14 cellular contexts compared by ENCODE assay signal in genomic region chr20:31845300-31845863, GRCh38. TPM values are rescaled to one million over a fixed set of nuclear protein-coding genes. Genes with fewer than 3 reads are reported as not detected.
DNase-seq lines count a peak whose midpoint lies in the region; ATAC-seq and TF ChIP-seq lines count a peak whose summit lies in the region.
"Had no signal": no experiment of that assay in that cellular context is flagged by ENCODE, and none has a peak within 500 bp of the region (broad histone marks: within the 10 kb centered on the region; RNA-seq: fewer than 3 reads in every experiment).

FOXS1 (minus strand) TSS chr20:31845604; CDS start chr20:31845542, 62 bp downstream.

- ATAC-seq in gastroesophageal sphincter (peak; percentile 65), GM21825 (IDR thresholded peaks at IDR 0.05; ENCODE audit: unreplicated experiment) (no peak)
- ATAC-seq in naive thymus-derived CD4-positive, alpha-beta T cell = no peak

- TF ChIP-seq CTCF in gastroesophageal sphincter (IDR thresholded peaks at IDR 0.05) (no peak), mesothelial cell of epicardium (IDR thresholded peaks at IDR 0.05; ENCODE audit: unreplicated experiment) (no peak), tibial artery (IDR thresholded peaks at IDR 0.05) (no peak)

- CTCF ChIA-PET in naive thymus-derived CD4-positive, alpha-beta T cell (lab: Charles Lee) = no interaction called here

- no peaks in the 10 kb centered on the region for H3K9me3 Mint-ChIP-seq in mesothelial cell of epicardium
- H3K9me3 Mint-ChIP-seq in naive thymus-derived CD4-positive, alpha-beta T cell = peaks cover 0 to 2% (median 0%) of the 10 kb centered on the region in 11 donors
- H3K9me3 Mint-ChIP-seq: natural killer cell had no signal

- peaks cover 24% of the 10 kb centered on the region for H3K4me1 Mint-ChIP-seq in mesothelial cell of epicardium
- H3K4me1 Mint-ChIP-seq in naive thymus-derived CD4-positive, alpha-beta T cell = no peaks in the 10 kb centered on the region
- H3K4me1 Mint-ChIP-seq: natural killer cell had no signal

- H3K27ac ChIP-seq in SJSA1 (no peak within 1 kb of the TSS), gastroesophageal sphincter (peak within 1 kb of the TSS in 3 of 4 donors; percentile 48 to 60 (median 54)), tibial artery (peak within 1 kb of the TSS; percentile 89 to 92)
- H3K27ac ChIP-seq in naive thymus-derived CD4-positive, alpha-beta T cell (ENCODE audit: low read depth, low read length) = no peak within 1 kb of the TSS

- H3K4me1 ChIP-seq in SJSA1 (replicated peaks) (peaks cover 62% of the 10 kb centered on the region), gastroesophageal sphincter (peaks cover 0 to 46% (median 5%) of the 10 kb centered on the region in 3 donors), tibial artery (peaks cover 0 to 67% (median 49%) of the 10 kb centered on the region in 4 donors)
- no peaks in the 10 kb centered on the region for H3K4me1 ChIP-seq in naive thymus-derived CD4-positive, alpha-beta T cell (ENCODE audit: control insufficient read depth in 2 of 2, insufficient read depth in 2 of 2, low read length in 2 of 2)

- no peak for TF ChIP-seq EP300 in gastroesophageal sphincter (IDR thresholded peaks at IDR 0.05)

- H3K9me3 ChIP-seq in SJSA1 (replicated peaks) (no peaks in the 10 kb centered on the region), gastroesophageal sphincter (no peaks in the 10 kb centered on the region), tibial artery (no peaks in the 10 kb centered on the region)
- no peaks in the 10 kb centered on the region for H3K9me3 ChIP-seq in naive thymus-derived CD4-positive, alpha-beta T cell (ENCODE audit: control insufficient read depth in 2 of 3, low read length in 3 of 3)

- peaks cover 24% of the 10 kb centered on the region for H3K27me3 Mint-ChIP-seq in mesothelial cell of epicardium (ENCODE audit: low read depth)
- H3K27me3 Mint-ChIP-seq in naive thymus-derived CD4-positive, alpha-beta T cell = peaks cover 7 to 11% (median 8%) of the 10 kb centered on the region in 5 donors

- POLR2A ChIA-PET in naive thymus-derived CD4-positive, alpha-beta T cell (lab: Charles Lee) = no interaction called here

- no peaks in the 10 kb centered on the region; the same call in 1 of the 2 replicates for H3K36me3 ChIP-seq in SJSA1
- no peaks in the 10 kb centered on the region for H3K36me3 ChIP-seq in gastroesophageal sphincter
- H3K36me3 ChIP-seq in tibial artery = no peaks in the 10 kb centered on the region
- H3K36me3 ChIP-seq in naive thymus-derived CD4-positive, alpha-beta T cell (ENCODE audit: control insufficient read depth in 2 of 3, insufficient read depth in 3 of 3, low read length in 3 of 3) = no peaks in the 10 kb centered on the region

- no peak for TF ChIP-seq POLR2A in gastroesophageal sphincter (IDR thresholded peaks at IDR 0.05)

- intact Hi-C loops in tibial artery (cut with DNase I; ENCODE audit: low total_unique reads) = loop anchor here (2.0 to 5.0 kb wide), 2 partner anchors 23 to 108 kb away; partner anchors contain the start of gene TPX2
- intact Hi-C loops in naive thymus-derived CD4-positive, alpha-beta T cell (cut with micrococcal nuclease) = no loop called here

- H3K36me3 Mint-ChIP-seq in mesothelial cell of epicardium = no peaks in the 10 kb centered on the region
- no peaks in the 10 kb centered on the region for H3K36me3 Mint-ChIP-seq in naive thymus-derived CD4-positive, alpha-beta T cell
- H3K36me3 Mint-ChIP-seq: brain, natural killer cell had no signal

- peak within 1 kb of the TSS; percentile 47 for H3K27ac Mint-ChIP-seq in mesothelial cell of epicardium
- H3K27ac Mint-ChIP-seq in naive thymus-derived CD4-positive, alpha-beta T cell = no peak within 1 kb of the TSS
- H3K27ac Mint-ChIP-seq: natural killer cell had no signal

- no peaks in the 10 kb centered on the region for H3K27me3 ChIP-seq in SJSA1 (replicated peaks)
- peaks cover 19% of the 10 kb centered on the region for H3K27me3 ChIP-seq in gastroesophageal sphincter
- peaks cover 0 to 12% of the 10 kb centered on the region in 2 donors for H3K27me3 ChIP-seq in tibial artery
- no peaks in the 10 kb centered on the region for H3K27me3 ChIP-seq in naive thymus-derived CD4-positive, alpha-beta T cell (ENCODE audit: control insufficient read depth in 2 of 2, insufficient read depth in 2 of 2, low read length in 2 of 2)

- DNase-seq in SJSA1 (ENCODE audit: low read depth in 1 of 2, low spot score in 2 of 2) (peak; percentile 47 to 61), mesothelial cell of epicardium (ENCODE audit: low spot score in 2 of 2, unreplicated experiment in 2 of 2) (no peak), tibial artery (peak; percentile 74 to 95), foreskin melanocyte (no peak), mesenteric fat pad (ENCODE audit: low spot score) (no peak)
- no peak for DNase-seq in naive thymus-derived CD4-positive, alpha-beta T cell
- DNase-seq: activated CD8-positive, alpha-beta memory T cell treated with anti-CD3 and anti-CD28 coated beads, Interleukin-2, amount 50 U/mL, for 48 hours; natural killer cell; NCI-H526; trophoblast cell had no signal

- no peak within 1 kb of the TSS for H3K4me3 Mint-ChIP-seq in mesothelial cell of epicardium
- H3K4me3 Mint-ChIP-seq in naive thymus-derived CD4-positive, alpha-beta T cell = no peak within 1 kb of the TSS
- H3K4me3 Mint-ChIP-seq: natural killer cell had no signal

- H3K4me3 ChIP-seq in SJSA1 = peak within 1 kb of the TSS; percentile 17
- H3K4me3 ChIP-seq in gastroesophageal sphincter = peak within 1 kb of the TSS in 1 of 2 donors; percentile 35
- peak within 1 kb of the TSS; percentile 62 to 73 for H3K4me3 ChIP-seq in tibial artery
- H3K4me3 ChIP-seq in naive thymus-derived CD4-positive, alpha-beta T cell (ENCODE audit: low read length) = no peak within 1 kb of the TSS

- 19% methylated on average over 3 of the region's 21 CpGs; no CpG with 5 or more reads in 1 of the 2 donors for WGBS in gastroesophageal sphincter (ENCODE audit: low coverage in 1 of 2), 2 donors

RNA-seq across cellular contexts. Expression of gene FOXS1, which starts in this region (rescaled TPM):
- 0.25 and 1.5 TPM in 2 replicates for total RNA-seq in SJSA1 (2014; rRNA removed; shearing (Covaris generic))
- total RNA-seq in gastroesophageal sphincter (1 to 10 TPM in 2 of 4 donors, under 1 TPM in 1, not detected in 1; 0.62 to 3.9 (median 2.3) TPM), mesothelial cell of epicardium (1.9 to 2.5 TPM (median 2.1 TPM) in 3 replicates), mesenteric fat pad (not detected)
- total RNA-seq in naive thymus-derived CD4-positive, alpha-beta T cell = not detected
- not detected for polyA plus RNA-seq in naive thymus-derived CD4-positive, alpha-beta T cell
- total RNA-seq: natural killer cell; T-helper 1 cell treated with Interleukin-12 subunit alpha and Interleukin-12 subunit beta and Interleukin-4 antibody, amounts not matched to agents 30 ng/mL and 1 ng/mL, for 36 hours had no signal

Comparison
In these comparisons a context has a peak if more than half of its experiments do, and no peak if none do; other contexts are left out.
1. DNase-seq: peak in SJSA1 (2 of 2) and tibial artery (2 of 2); none in mesothelial cell of epicardium (0 of 2), naive thymus-derived CD4-positive, alpha-beta T cell (0 of 9), foreskin melanocyte (single experiment) and mesenteric fat pad (single experiment).
2. H3K27ac ChIP-seq: peak in gastroesophageal sphincter (3 of 4) and tibial artery (2 of 2); none in SJSA1 (single experiment) and naive thymus-derived CD4-positive, alpha-beta T cell (single experiment).